Comparison of ENCODE assay signal across 1 cellular context in genomic region chr11:126115820-126116319, GRCh38.
TF ChIP-seq lines count a peak whose summit lies in the region.

No MANE protein-coding gene starts in this region.

TF ChIP-seq in HepG2, 621 proteins besides CTCF, POLR2A, EP300 and RAD21 (continued from another document and continues in another):
- TF ChIP-seq, protein P1, sequence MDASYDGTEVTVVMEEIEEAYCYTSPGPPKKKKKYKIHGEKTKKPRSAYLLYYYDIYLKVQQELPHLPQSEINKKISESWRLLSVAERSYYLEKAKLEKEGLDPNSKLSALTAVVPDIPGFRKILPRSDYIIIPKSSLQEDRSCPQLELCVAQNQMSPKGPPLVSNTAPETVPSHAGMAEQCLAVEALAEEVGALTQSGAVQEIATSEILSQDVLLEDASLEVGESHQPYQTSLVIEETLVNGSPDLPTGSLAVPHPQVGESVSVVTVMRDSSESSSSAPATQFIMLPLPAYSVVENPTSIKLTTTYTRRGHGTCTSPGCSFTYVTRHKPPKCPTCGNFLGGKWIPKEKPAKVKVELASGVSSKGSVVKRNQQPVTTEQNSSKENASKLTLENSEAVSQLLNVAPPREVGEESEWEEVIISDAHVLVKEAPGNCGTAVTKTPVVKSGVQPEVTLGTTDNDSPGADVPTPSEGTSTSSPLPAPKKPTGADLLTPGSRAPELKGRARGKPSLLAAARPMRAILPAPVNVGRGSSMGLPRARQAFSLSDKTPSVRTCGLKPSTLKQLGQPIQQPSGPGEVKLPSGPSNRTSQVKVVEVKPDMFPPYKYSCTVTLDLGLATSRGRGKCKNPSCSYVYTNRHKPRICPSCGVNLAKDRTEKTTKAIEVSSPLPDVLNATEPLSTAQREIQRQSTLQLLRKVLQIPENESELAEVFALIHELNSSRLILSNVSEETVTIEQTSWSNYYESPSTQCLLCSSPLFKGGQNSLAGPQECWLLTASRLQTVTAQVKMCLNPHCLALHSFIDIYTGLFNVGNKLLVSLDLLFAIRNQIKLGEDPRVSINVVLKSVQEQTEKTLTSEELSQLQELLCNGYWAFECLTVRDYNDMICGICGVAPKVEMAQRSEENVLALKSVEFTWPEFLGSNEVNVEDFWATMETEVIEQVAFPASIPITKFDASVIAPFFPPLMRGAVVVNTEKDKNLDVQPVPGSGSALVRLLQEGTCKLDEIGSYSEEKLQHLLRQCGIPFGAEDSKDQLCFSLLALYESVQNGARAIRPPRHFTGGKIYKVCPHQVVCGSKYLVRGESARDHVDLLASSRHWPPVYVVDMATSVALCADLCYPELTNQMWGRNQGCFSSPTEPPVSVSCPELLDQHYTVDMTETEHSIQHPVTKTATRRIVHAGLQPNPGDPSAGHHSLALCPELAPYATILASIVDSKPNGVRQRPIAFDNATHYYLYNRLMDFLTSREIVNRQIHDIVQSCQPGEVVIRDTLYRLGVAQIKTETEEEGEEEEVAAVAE (CRISPR knock-in tag; IDR thresholded peaks at IDR 0.05; ENCODE audit: borderline replicate concordance): peak; percentile 57; the same call in 1 of the 2 replicates
- TF ChIP-seq ZNF558 (CRISPR knock-in tag; IDR thresholded peaks at IDR 0.05; ENCODE audit: borderline replicate concordance): peak; percentile 67; the same call in 1 of the 2 replicates
- peak; percentile 59 for TF ChIP-seq SMC3 (IDR thresholded peaks at IDR 0.05; ENCODE audit: low read length)
- TF ChIP-seq BORCS8-MEF2B (CRISPR knock-in tag; IDR thresholded peaks at IDR 0.05): peak; percentile 86
- peak; percentile 33 for TF ChIP-seq CEBPG (CRISPR knock-in tag; IDR thresholded peaks at IDR 0.05)
- no peak for TF ChIP-seq ZBTB46 (CRISPR knock-in tag; IDR thresholded peaks at IDR 0.05; ENCODE audit: borderline replicate concordance)
- 0 out of 2 replicates have a peak, but pooled peaks have one; percentile 26 for TF ChIP-seq ZNF335 (CRISPR knock-in tag; IDR thresholded peaks at IDR 0.05)
- peak; percentile 86; the same call in 1 of the 2 replicates for TF ChIP-seq TBX3 (IDR thresholded peaks at IDR 0.05; ENCODE audit: borderline replicate concordance)
- TF ChIP-seq THAP11 (CRISPR knock-in tag; IDR thresholded peaks at IDR 0.05): peak; percentile 61; the same call in 1 of the 2 replicates
- peak; percentile 17; the same call in 1 of the 2 replicates for TF ChIP-seq SOX13 (IDR thresholded peaks at IDR 0.05)
- peak in 1 of 2 experiments; percentile 79; a peak in 2 of 4 replicates for TF ChIP-seq SOX13 (CRISPR knock-in tag; conservative IDR thresholded peaks at IDR 0.05 in 1 of 2, IDR thresholded peaks at IDR 0.05 in 1 of 2)
- TF ChIP-seq ZNF629 (CRISPR knock-in tag; conservative IDR thresholded peaks at IDR 0.05): 0 out of 2 replicates have a peak, but pooled peaks have one; percentile 31
- peak; percentile 93; the same call in 1 of the 2 replicates for TF ChIP-seq ZNF292 (CRISPR knock-in tag; IDR thresholded peaks at IDR 0.05; ENCODE audit: borderline replicate concordance, low read depth)
- 0 out of 2 replicates have a peak, but pooled peaks have one; percentile 64 for TF ChIP-seq ZSCAN31 (CRISPR knock-in tag; IDR thresholded peaks at IDR 0.05; ENCODE audit: low read depth)
- TF ChIP-seq ZNF609 (CRISPR knock-in tag; IDR thresholded peaks at IDR 0.05; ENCODE audit: borderline replicate concordance): peak; percentile 87
- TF ChIP-seq TBX2 (CRISPR knock-in tag; IDR thresholded peaks at IDR 0.05; ENCODE audit: borderline replicate concordance): peak; percentile 95
- TF ChIP-seq, protein P2, sequence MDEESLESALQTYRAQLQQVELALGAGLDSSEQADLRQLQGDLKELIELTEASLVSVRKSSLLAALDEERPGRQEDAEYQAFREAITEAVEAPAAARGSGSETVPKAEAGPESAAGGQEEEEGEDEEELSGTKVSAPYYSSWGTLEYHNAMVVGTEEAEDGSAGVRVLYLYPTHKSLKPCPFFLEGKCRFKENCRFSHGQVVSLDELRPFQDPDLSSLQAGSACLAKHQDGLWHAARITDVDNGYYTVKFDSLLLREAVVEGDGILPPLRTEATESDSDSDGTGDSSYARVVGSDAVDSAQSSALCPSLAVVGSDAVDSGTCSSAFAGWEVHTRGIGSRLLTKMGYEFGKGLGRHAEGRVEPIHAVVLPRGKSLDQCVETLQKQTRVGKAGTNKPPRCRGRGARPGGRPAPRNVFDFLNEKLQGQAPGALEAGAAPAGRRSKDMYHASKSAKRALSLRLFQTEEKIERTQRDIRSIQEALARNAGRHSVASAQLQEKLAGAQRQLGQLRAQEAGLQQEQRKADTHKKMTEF (CRISPR knock-in tag; IDR thresholded peaks at IDR 0.05): peak; percentile 87
- TF ChIP-seq DRAP1 (CRISPR knock-in tag; IDR thresholded peaks at IDR 0.05): peak; percentile 39; the same call in 1 of the 2 replicates
- peak; percentile 54 for TF ChIP-seq GABPB1 (CRISPR knock-in tag; IDR thresholded peaks at IDR 0.05)
- no peak for TF ChIP-seq ARHGAP35 (CRISPR knock-in tag; IDR thresholded peaks at IDR 0.05; ENCODE audit: borderline replicate concordance)
- peak; percentile 17; the same call in 1 of the 2 replicates for TF ChIP-seq DMAP1 (CRISPR knock-in tag; IDR thresholded peaks at IDR 0.05)
- TF ChIP-seq GMEB1 (CRISPR knock-in tag; IDR thresholded peaks at IDR 0.05; ENCODE audit: borderline replicate concordance): peak; percentile 32; the same call in 1 of the 2 replicates
- peak; percentile 40; the same call in 1 of the 2 replicates for TF ChIP-seq ZNF724P (CRISPR knock-in tag; IDR thresholded peaks at IDR 0.05; ENCODE audit: borderline replicate concordance)
- 0 out of 2 replicates have a peak, but pooled peaks have one; percentile 68 for TF ChIP-seq ZNF253 (CRISPR knock-in tag; IDR thresholded peaks at IDR 0.05; ENCODE audit: borderline replicate concordance)
- TF ChIP-seq MAFG (CRISPR knock-in tag; IDR thresholded peaks at IDR 0.05): 0 out of 2 replicates have a peak, but pooled peaks have one; percentile 37
- TF ChIP-seq HNF1A (IDR thresholded peaks at IDR 0.05; ENCODE audit: low read depth): no peak
- TF ChIP-seq HNF1A (CRISPR knock-in tag; IDR thresholded peaks at IDR 0.05; ENCODE audit: borderline replicate concordance): no peak; the same call in 1 of the 2 replicates
- no peak for TF ChIP-seq PREB (CRISPR knock-in tag; IDR thresholded peaks at IDR 0.05)
- TF ChIP-seq ZNF678 (CRISPR knock-in tag; IDR thresholded peaks at IDR 0.05): no peak
- TF ChIP-seq RARG (CRISPR knock-in tag; IDR thresholded peaks at IDR 0.05; ENCODE audit: low read depth): 0 out of 2 replicates have a peak, but pooled peaks have one; percentile 31
- TF ChIP-seq ZSCAN21 (CRISPR knock-in tag; IDR thresholded peaks at IDR 0.05; ENCODE audit: borderline replicate concordance): peak; percentile 78
- TF ChIP-seq FOXA3 (CRISPR knock-in tag; IDR thresholded peaks at IDR 0.05): peak; percentile 95
- no peak for TF ChIP-seq HDAC6 (IDR thresholded peaks at IDR 0.05; ENCODE audit: low read depth, low read length)
- TF ChIP-seq ONECUT2 (CRISPR knock-in tag; IDR thresholded peaks at IDR 0.05): no peak
- peak in 1 of 2 experiments; percentile 69; a peak in 1 of 4 replicates for TF ChIP-seq KLF16 (CRISPR knock-in tag; IDR thresholded peaks at IDR 0.05)
- TF ChIP-seq SALL1 (CRISPR knock-in tag; IDR thresholded peaks at IDR 0.05): peak; percentile 94
- TF ChIP-seq BHLHE40 (IDR thresholded peaks at IDR 0.05; ENCODE audit: low read length): peak; percentile 94
- peak; percentile 49; the same call in 1 of the 2 replicates for TF ChIP-seq FOXC1 (CRISPR knock-in tag; IDR thresholded peaks at IDR 0.05; ENCODE audit: borderline replicate concordance)
